ENCODE assay signal across 10 cellular contexts in genomic region chr1:221987860-221988520, GRCh38.
A peak's percentile ranks its signal among the peaks of the same experiment; 100 is the strongest.
DNase-seq lines count a peak whose midpoint lies in the region; ATAC-seq, FAIRE-seq and TF ChIP-seq lines count a peak whose summit lies in the region.
"Had no signal": no experiment of that assay in that cellular context is flagged by ENCODE, and none has a peak within 500 bp of the region (broad histone marks: within the 10 kb centered on the region; RNA-seq: fewer than 3 reads in every experiment).

No MANE protein-coding gene starts in this region.

- ATAC-seq in HG02870 (IDR thresholded peaks at IDR 0.05; ENCODE audit: unreplicated experiment) = no peak

- peaks cover 48% of the 10 kb centered on the region for H3K4me1 ChIP-seq in osteoblast (ENCODE audit: insufficient read depth, low read length)

- H3K27ac ChIP-seq in osteoblast (ENCODE audit: low read depth, low read length) = peak overlapping the region; percentile 34
- H3K27ac ChIP-seq: 22Rv1 had no signal

- TF ChIP-seq CTCF in bronchial epithelial cell (IDR thresholded peaks at IDR 0.05; ENCODE audit: insufficient read depth, low read length, severe bottlenecking) (no peak), osteoblast (IDR thresholded peaks at IDR 0.05; ENCODE audit: extremely low read depth, low read depth, low read length) (no peak)

- no peaks in the 10 kb centered on the region for H4K20me1 ChIP-seq in osteoblast (ENCODE audit: insufficient read depth, low read length)

- FAIRE-seq in bronchial epithelial cell (lab: Jason Lieb, UNC) (no peak), GM19239 (lab: Jason Lieb, UNC) (no peak)

- H2AFZ ChIP-seq in osteoblast (ENCODE audit: low read length) = peak overlapping the region; percentile 9

- H3K36me3 ChIP-seq in bronchial epithelial cell (ENCODE audit: control insufficient read depth, insufficient read depth, low read length) = no peaks in the 10 kb centered on the region
- H3K36me3 ChIP-seq in osteoblast (ENCODE audit: insufficient read depth, low read length) = no peaks in the 10 kb centered on the region

- peak overlapping the region; percentile 28 for H3K4me2 ChIP-seq in osteoblast (ENCODE audit: insufficient read depth, low read length)

- H3K9me3 ChIP-seq in osteoblast (ENCODE audit: low read depth, low read length) = no peaks in the 10 kb centered on the region

- H3K79me2 ChIP-seq in osteoblast (ENCODE audit: insufficient read depth, low read length) = no peaks in the 10 kb centered on the region

- H3K27me3 ChIP-seq in bronchial epithelial cell (ENCODE audit: control insufficient read depth, insufficient read depth, low read length) (no peaks in the 10 kb centered on the region), osteoblast (ENCODE audit: insufficient read depth, low read length) (no peaks in the 10 kb centered on the region)

- H3K4me3 ChIP-seq in bronchial epithelial cell (ENCODE audit: low read depth, low read length) (no peak overlapping the region), osteoblast (ENCODE audit: insufficient read depth, low read length) (no peak overlapping the region)

- DNase-seq in DMS153 (lab: John Stamatoyannopoulos, UW) = peak; percentile 48
- DNase-seq in DMS153 treated with DMSO at 0.1 percent for 48 hours (lab: John Stamatoyannopoulos, UW; ENCODE audit: unreplicated experiment) = no peak
- peak; percentile 92 for DNase-seq in NCI-H1694 treated with DMSO at 0.1 percent for 48 hours (lab: John Stamatoyannopoulos, UW)
- DNase-seq in bronchial epithelial cell (ENCODE audit: low read depth) = peak; percentile 96
- peak; percentile 48 for DNase-seq in osteoblast (ENCODE audit: insufficient read length, low spot score, missing footprints)
- DNase-seq in GM19239 (ENCODE audit: insufficient read length, low spot score) = no peak
- DNase-seq in HuH-7.5 (ENCODE audit: low spot score) = no peak
- DNase-seq: activated CD4-positive, alpha-beta T cell treated with anti-CD3 and anti-CD28 coated beads, Interleukin-2, amount 50 U/mL, for 1 hour had no signal

Comparison
In these comparisons a context has a peak if more than half of its experiments do, and no peak if none do; other contexts are left out.
1. DNase-seq: peak in DMS153 (single experiment), NCI-H1694 treated with DMSO at 0.1 percent for 48 hours (single experiment), bronchial epithelial cell (single experiment) and osteoblast (single experiment); none in DMS153 treated with DMSO at 0.1 percent for 48 hours (single experiment), GM19239 (single experiment) and HuH-7.5 (single experiment).